ENCODE assay signal across 8 cellular contexts in the genomic region with DNA sequence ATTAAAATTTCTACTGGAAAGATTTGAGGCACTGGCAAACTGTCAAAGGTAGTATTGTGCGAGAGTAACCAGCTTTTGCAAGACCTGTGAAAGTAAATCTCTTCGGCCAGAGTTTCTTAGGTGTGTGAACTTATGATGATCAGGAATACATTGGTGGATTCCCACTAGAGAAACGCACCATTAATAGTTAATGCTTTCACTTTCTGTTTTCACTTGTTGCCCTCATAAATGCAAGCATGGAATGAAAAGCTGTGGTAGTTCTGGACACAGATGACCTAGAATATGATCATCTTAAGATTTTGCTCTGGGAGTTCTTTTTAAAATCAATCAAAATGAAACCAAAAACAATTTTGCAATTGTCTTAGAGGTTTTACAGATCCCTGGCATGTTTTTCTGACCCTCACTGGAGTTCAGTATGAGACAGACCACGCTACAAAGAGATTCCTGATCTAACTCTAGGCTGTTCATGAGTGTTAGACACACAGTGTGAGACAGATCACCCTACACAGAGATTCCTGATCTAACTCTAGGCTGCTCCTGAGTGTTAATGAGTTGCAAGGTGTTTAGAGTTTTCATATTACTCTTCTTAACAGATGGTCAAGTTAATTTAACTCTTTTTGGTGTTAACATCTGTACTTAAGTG.
A peak's percentile ranks its signal among the peaks of the same experiment; 100 is the strongest.
DNase-seq lines count a peak whose midpoint lies in the region; ATAC-seq and TF ChIP-seq lines count a peak whose summit lies in the region.

No MANE protein-coding gene starts in this region.

- H2BK12ac ChIP-seq in H9 (ENCODE audit: insufficient read length, low read depth, low read length), result no peak overlapping the region

- no peaks in the 10 kb centered on the region for H4K20me1 ChIP-seq in PC-9 (ENCODE audit: insufficient read depth)
- no peaks in the 10 kb centered on the region for H4K20me1 ChIP-seq in H9 (ENCODE audit: control insufficient read depth, insufficient read depth, insufficient read length)

- H3K9me3 ChIP-seq in duodenal mucosa (ENCODE audit: control insufficient read depth in 1 of 2, low read length in 2 of 2), result no peaks in the 10 kb centered on the region
- no peaks in the 10 kb centered on the region for H3K9me3 ChIP-seq in skeletal muscle satellite cell (replicated peaks; ENCODE audit: low read length)
- H3K9me3 ChIP-seq in PC-9 (ENCODE audit: insufficient read depth, low read depth), result no peaks in the 10 kb centered on the region
- no peaks in the 10 kb centered on the region for H3K9me3 ChIP-seq in H9 (ENCODE audit: control insufficient read depth, low read depth, low read length)

- WGBS in H9 (ENCODE audit: extremely low coverage, insufficient read length, low lambda C conversion rate), result no CpG with 5 or more reads among the region's 4 CpGs

- DNase-seq in activated naive CD4-positive, alpha-beta T cell treated with anti-CD3 and anti-CD28 coated beads for 36 hours, result no peak
- DNase-seq in PC-9, result no peak
- no peak for DNase-seq in NK-92 treated with Interleukin-12 subunit alpha and Interleukin-12 subunit beta, amount 100 ng/mL, for 24 hours (lab: John Stamatoyannopoulos, UW)
- no peak for DNase-seq in H9

- peaks cover 14% of the 10 kb centered on the region for H3K36me3 Mint-ChIP-seq in activated naive CD4-positive, alpha-beta T cell treated with anti-CD3 and anti-CD28 coated beads, Interleukin-2, amount 50 U/mL, for 24 hours
- H3K36me3 Mint-ChIP-seq in activated naive CD4-positive, alpha-beta T cell treated with anti-CD3 and anti-CD28 coated beads for 36 hours (ENCODE audit: low read depth), result peaks cover 16% of the 10 kb centered on the region
- H3K36me3 Mint-ChIP-seq in H9 (ENCODE audit: insufficient read depth in 1 of 3, low read depth in 3 of 3), result no peaks in the 10 kb centered on the region

- CTCF ChIA-PET in activated naive CD4-positive, alpha-beta T cell treated with anti-CD3 and anti-CD28 coated beads for 36 hours (lab: Charles Lee), result interaction anchor here (1.7 kb wide), 1 partner anchor 11 kb away, joined by 8 read pairs; no protein-coding TSS in a partner anchor
- CTCF ChIA-PET in PC-9 (lab: Charles Lee), result no interaction called here

- H3K4me2 ChIP-seq in skeletal muscle satellite cell (ENCODE audit: low read length) (peak overlapping the region; percentile 68), PC-9 (no peak overlapping the region), H9 (ENCODE audit: insufficient read depth, insufficient read length, low read length) (no peak overlapping the region)

- no peak overlapping the region for H2BK20ac ChIP-seq in H9 (ENCODE audit: low read depth, low read length, poor library complexity, severe bottlenecking)

- peak overlapping the region; percentile 57 to 65 for H3K4me3 ChIP-seq in duodenal mucosa (ENCODE audit: low read depth in 1 of 2, low read length in 2 of 2)
- H3K4me3 ChIP-seq in skeletal muscle satellite cell (ENCODE audit: low read length), result peak overlapping the region; percentile 52
- H3K4me3 ChIP-seq in PC-9, result no peak overlapping the region

- no peak overlapping the region for H3K14ac ChIP-seq in H9 (ENCODE audit: insufficient read depth, low read length)

- H3K27ac Mint-ChIP-seq in activated naive CD4-positive, alpha-beta T cell treated with anti-CD3 and anti-CD28 coated beads, Interleukin-2, amount 50 U/mL, for 24 hours, result no peak overlapping the region
- H3K27ac Mint-ChIP-seq in activated naive CD4-positive, alpha-beta T cell treated with anti-CD3 and anti-CD28 coated beads for 36 hours, result no peak overlapping the region
- no peak overlapping the region for H3K27ac Mint-ChIP-seq in H9

- no peak overlapping the region for H3K23ac ChIP-seq in H9 (ENCODE audit: insufficient read length, low read depth, low read length)

- POLR2A ChIA-PET in PC-9 (lab: Charles Lee; ENCODE audit: unreplicated experiment), result no interaction called here

- H3K27me3 ChIP-seq in duodenal mucosa (ENCODE audit: control insufficient read depth in 1 of 2, insufficient read depth in 2 of 2, low read length in 2 of 2) (no peaks in the 10 kb centered on the region), skeletal muscle satellite cell (ENCODE audit: control insufficient read depth, insufficient read depth, low read length) (no peaks in the 10 kb centered on the region), PC-9 (ENCODE audit: insufficient read depth, low read depth) (no peaks in the 10 kb centered on the region), H9 (ENCODE audit: insufficient read depth, low read length) (no peaks in the 10 kb centered on the region)

- H3K4me1 ChIP-seq in duodenal mucosa (ENCODE audit: control insufficient read depth in 1 of 2, insufficient read depth in 2 of 2, low read length in 2 of 2) (peaks cover 0 to 10% of the 10 kb centered on the region in 2 donors), skeletal muscle satellite cell (ENCODE audit: control insufficient read depth, insufficient read depth, low read length) (peaks cover 8% of the 10 kb centered on the region), PC-9 (replicated peaks; ENCODE audit: insufficient read depth) (no peaks in the 10 kb centered on the region), H9 (ENCODE audit: insufficient read depth, low read length) (no peaks in the 10 kb centered on the region)

- H2AK5ac ChIP-seq in H9 (ENCODE audit: insufficient read length, low read length), result no peak overlapping the region

- no peak overlapping the region for H3K18ac ChIP-seq in H9 (ENCODE audit: insufficient read length, low read depth, low read length)

- H4K91ac ChIP-seq in H9 (ENCODE audit: insufficient read length, low read depth, low read length), result no peak overlapping the region

- H2BK15ac ChIP-seq in H9 (ENCODE audit: low read depth, low read length), result no peak overlapping the region

- intact Hi-C loops in activated naive CD4-positive, alpha-beta T cell treated with anti-CD3 and anti-CD28 coated beads for 36 hours (cut with micrococcal nuclease), result no loop called here
- intact Hi-C loops in PC-9 (cut with micrococcal nuclease; ENCODE audit: unreplicated experiment), result no loop called here

- H3K56ac ChIP-seq in H9 (ENCODE audit: insufficient read length, low read depth, low read length), result no peak overlapping the region

- H3K4me3 Mint-ChIP-seq in activated naive CD4-positive, alpha-beta T cell treated with anti-CD3 and anti-CD28 coated beads, Interleukin-2, amount 50 U/mL, for 24 hours, result peak overlapping the region; percentile 73
- H3K4me3 Mint-ChIP-seq in activated naive CD4-positive, alpha-beta T cell treated with anti-CD3 and anti-CD28 coated beads for 36 hours, result no peak overlapping the region
- no peak overlapping the region for H3K4me3 Mint-ChIP-seq in H9

- no peaks in the 10 kb centered on the region for H3K23me2 ChIP-seq in H9 (ENCODE audit: insufficient read length, low read depth, low read length, poor library complexity, severe bottlenecking)

- no peak overlapping the region for H4K8ac ChIP-seq in H9 (replicated peaks; ENCODE audit: insufficient read length, low read depth, low read length)

- no peak overlapping the region for H3K4ac ChIP-seq in H9 (ENCODE audit: low read depth, low read length)

- H3K9ac ChIP-seq in duodenal mucosa (ENCODE audit: low read depth in 1 of 2, low read length in 2 of 2) (peak overlapping the region in 1 of 2 donors; percentile 46), skeletal muscle satellite cell (ENCODE audit: low read depth, low read length) (peak overlapping the region; percentile 19), H9 (ENCODE audit: extremely low read depth, insufficient read length, low read length) (no peak overlapping the region)

- H3K27me3 Mint-ChIP-seq in activated naive CD4-positive, alpha-beta T cell treated with anti-CD3 and anti-CD28 coated beads, Interleukin-2, amount 50 U/mL, for 24 hours, result no peaks in the 10 kb centered on the region
- H3K27me3 Mint-ChIP-seq in activated naive CD4-positive, alpha-beta T cell treated with anti-CD3 and anti-CD28 coated beads for 36 hours (ENCODE audit: low read depth), result no peaks in the 10 kb centered on the region
- no peaks in the 10 kb centered on the region for H3K27me3 Mint-ChIP-seq in H9 (ENCODE audit: low read depth)

- no TSS peak for BruUV-seq in PC-9 (replicated peaks; lab: Mats Ljungman, UMichigan)

- peak; percentile 54 for ATAC-seq in HG03175 (IDR thresholded peaks at IDR 0.05; ENCODE audit: unreplicated experiment)

- H3K79me2 ChIP-seq in PC-9 (ENCODE audit: low read depth), result no peaks in the 10 kb centered on the region
- no peaks in the 10 kb centered on the region for H3K79me2 ChIP-seq in H9 (ENCODE audit: insufficient read depth, low read length)

- H3T11ph ChIP-seq in H9 (ENCODE audit: low read length), result no peak overlapping the region

- no peak overlapping the region for H2AFZ ChIP-seq in PC-9
- no peak overlapping the region for H2AFZ ChIP-seq in H9 (ENCODE audit: low read length)

- no peak overlapping the region for H4K5ac ChIP-seq in H9 (ENCODE audit: insufficient read length, low read depth, low read length)

- no peak overlapping the region for H3K27ac ChIP-seq in duodenal mucosa (ENCODE audit: low read depth, low read length)
- no peak overlapping the region for H3K27ac ChIP-seq in PC-9
- no peak overlapping the region for H3K27ac ChIP-seq in H9 (ENCODE audit: insufficient read length, low read depth, low read length)

- no peak overlapping the region for H2BK5ac ChIP-seq in H9 (ENCODE audit: insufficient read length, low read length)

- H3K79me1 ChIP-seq in H9 (ENCODE audit: insufficient read depth, low read depth, low read length, poor library complexity, severe bottlenecking), result no peaks in the 10 kb centered on the region

- H3K9me3 Mint-ChIP-seq in activated naive CD4-positive, alpha-beta T cell treated with anti-CD3 and anti-CD28 coated beads, Interleukin-2, amount 50 U/mL, for 24 hours, result no peaks in the 10 kb centered on the region
- H3K9me3 Mint-ChIP-seq in activated naive CD4-positive, alpha-beta T cell treated with anti-CD3 and anti-CD28 coated beads for 36 hours, result no peaks in the 10 kb centered on the region
- no peaks in the 10 kb centered on the region for H3K9me3 Mint-ChIP-seq in H9

- H3K36me3 ChIP-seq in duodenal mucosa (ENCODE audit: control insufficient read depth in 1 of 2, insufficient read depth in 2 of 2, low read length in 2 of 2) (peaks cover 0 to 5% of the 10 kb centered on the region in 2 donors), skeletal muscle satellite cell (ENCODE audit: insufficient read depth, low read length) (peaks cover 10% of the 10 kb centered on the region), PC-9 (ENCODE audit: low read depth) (no peaks in the 10 kb centered on the region)

- no peak for TF ChIP-seq CTCF in PC-9 (conservative IDR thresholded peaks at IDR 0.05)
- no peak for TF ChIP-seq CTCF in H9 (conservative IDR thresholded peaks at IDR 0.05)

- H3K4me1 Mint-ChIP-seq in activated naive CD4-positive, alpha-beta T cell treated with anti-CD3 and anti-CD28 coated beads, Interleukin-2, amount 50 U/mL, for 24 hours, result peaks cover 25% of the 10 kb centered on the region
- H3K4me1 Mint-ChIP-seq in activated naive CD4-positive, alpha-beta T cell treated with anti-CD3 and anti-CD28 coated beads for 36 hours (ENCODE audit: low read depth), result peaks cover 20% of the 10 kb centered on the region
- H3K4me1 Mint-ChIP-seq in H9, result no peaks in the 10 kb centered on the region

- no peaks in the 10 kb centered on the region for H3F3A ChIP-seq in PC-9 (ENCODE audit: insufficient read depth, low read depth)

- no peak overlapping the region for H2BK120ac ChIP-seq in H9 (ENCODE audit: low read depth, low read length, poor library complexity, severe bottlenecking)

- H3K9me2 ChIP-seq in PC-9 (ENCODE audit: insufficient read depth), result no peaks in the 10 kb centered on the region; the same call in 1 of the 2 replicates
